In the genomic region with DNA sequence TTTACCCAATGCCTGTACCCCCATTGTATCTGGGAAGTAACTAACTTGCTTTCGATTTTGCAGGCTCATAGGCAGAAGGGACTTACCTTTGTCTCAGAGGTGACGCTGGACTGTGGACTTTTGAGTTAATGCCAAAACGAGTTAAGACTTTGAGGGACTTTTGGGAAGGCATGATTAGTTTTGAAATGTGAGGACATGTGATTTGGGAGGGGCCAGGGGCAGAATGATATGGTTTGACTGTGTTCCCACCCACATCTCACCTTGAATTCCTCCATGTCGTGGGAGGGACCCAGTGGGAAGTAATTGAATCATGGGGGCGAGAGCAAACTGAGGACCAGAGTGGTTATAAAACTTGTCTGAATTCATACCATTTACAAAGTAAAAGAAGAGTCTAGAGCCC, we compare ENCODE assay signal across 23 cellular contexts.
"Had no signal": no experiment of that assay in that cellular context is flagged by ENCODE, and none has a peak within 500 bp of the region (broad histone marks: within the 10 kb centered on the region; RNA-seq: fewer than 3 reads in every experiment).

No MANE protein-coding gene starts in this region.

- H3K27me3 ChIP-seq: gastrocnemius medialis, tibial nerve, vagina had no signal

- DNase-seq: activated CD4-positive, alpha-beta T cell treated with anti-CD3 and anti-CD28 coated beads, Interleukin-2, amount 10 ng/mL, durations not matched to agents 24 days and 14 days; activated CD8-positive, alpha-beta memory T cell treated with anti-CD3 and anti-CD28 coated beads, Interleukin-2, amount 50 U/mL, for 48 hours; activated effector memory CD4-positive, alpha-beta T cell treated with Interleukin-2 at 50 U/mL for 16 hours; activated naive CD4-positive, alpha-beta T cell treated with anti-CD3 and anti-CD28 coated beads, Interleukin-2, amount 10 ng/mL, durations not matched to agents 7 days and 5 days; activated naive CD8-positive, alpha-beta T cell treated with anti-CD3 and anti-CD28 coated beads, Interleukin-2, amount 50 U/mL, for 24 hours; activated T-cell treated with anti-CD3 and anti-CD28 coated beads, Interleukin-2, amount 50 U/mL, for 48 hours; anterior cingulate cortex; erythroblast; gastrocnemius medialis; kidney; left ventricle myocardium inferior; mucosa of descending colon; naive B cell; stimulated activated CD4-positive, alpha-beta T cell treated with anti-CD3 and anti-CD28 coated beads, Interleukin-12 subunit alpha, Interleukin-12 subunit beta, amount 100 ng/mL, for 4 hours; stimulated activated CD4-positive, alpha-beta T cell treated with anti-CD3 and anti-CD28 coated beads, Interleukin-1b, Interleukin-23, amount 100 ng/mL, for 48 hours; stimulated activated naive CD4-positive, alpha-beta T cell treated with Interleukin-2 at 50 U/mL for 16 hours; substantia nigra; T-helper 1 cell; T-helper 9 cell had no signal

- H3K9me3 ChIP-seq: gastrocnemius medialis, tibial nerve, vagina had no signal

- H3K36me3 ChIP-seq: gastrocnemius medialis, left ventricle myocardium inferior, tibial nerve, vagina had no signal

- H3K4me1 Mint-ChIP-seq: activated CD4-positive, alpha-beta T cell treated with anti-CD3 and anti-CD28 coated beads, Interleukin-2, amount 10 ng/mL, durations not matched to agents 24 days and 14 days; activated naive CD8-positive, alpha-beta T cell treated with anti-CD3 and anti-CD28 coated beads, Interleukin-2, amount 50 U/mL, for 24 hours; naive B cell had no signal

- H3K27me3 Mint-ChIP-seq: activated CD4-positive, alpha-beta T cell treated with anti-CD3 and anti-CD28 coated beads, Interleukin-2, amount 10 ng/mL, durations not matched to agents 24 days and 14 days; activated naive CD4-positive, alpha-beta T cell treated with anti-CD3 and anti-CD28 coated beads, Interleukin-2, amount 10 ng/mL, durations not matched to agents 7 days and 5 days; activated naive CD8-positive, alpha-beta T cell treated with anti-CD3 and anti-CD28 coated beads, Interleukin-2, amount 50 U/mL, for 24 hours; central memory CD8-positive, alpha-beta T cell; naive B cell had no signal

- ATAC-seq: activated naive CD8-positive, alpha-beta T cell treated with anti-CD3 and anti-CD28 coated beads, Interleukin-2, amount 50 U/mL, for 24 hours; gastrocnemius medialis had no signal

- H3K27ac Mint-ChIP-seq: activated CD4-positive, alpha-beta T cell treated with anti-CD3 and anti-CD28 coated beads, Interleukin-2, amount 10 ng/mL, durations not matched to agents 24 days and 14 days; activated naive CD4-positive, alpha-beta T cell treated with anti-CD3 and anti-CD28 coated beads, Interleukin-2, amount 10 ng/mL, durations not matched to agents 7 days and 5 days; activated naive CD8-positive, alpha-beta T cell treated with anti-CD3 and anti-CD28 coated beads, Interleukin-2, amount 50 U/mL, for 24 hours; naive B cell had no signal

- H3K4me3 ChIP-seq: coronary artery, gastrocnemius medialis, left ventricle myocardium inferior, mucosa of descending colon, tibial nerve, vagina had no signal

- H3K4me3 Mint-ChIP-seq: activated CD4-positive, alpha-beta T cell treated with anti-CD3 and anti-CD28 coated beads, Interleukin-2, amount 10 ng/mL, durations not matched to agents 24 days and 14 days; activated naive CD4-positive, alpha-beta T cell treated with anti-CD3 and anti-CD28 coated beads, Interleukin-2, amount 10 ng/mL, durations not matched to agents 7 days and 5 days; activated naive CD8-positive, alpha-beta T cell treated with anti-CD3 and anti-CD28 coated beads, Interleukin-2, amount 50 U/mL, for 24 hours; central memory CD8-positive, alpha-beta T cell had no signal

- H3K27ac ChIP-seq: coronary artery, gastrocnemius medialis, left ventricle myocardium inferior, vagina had no signal
